ENCODE assay signal across 19 cellular contexts in the genomic region with DNA sequence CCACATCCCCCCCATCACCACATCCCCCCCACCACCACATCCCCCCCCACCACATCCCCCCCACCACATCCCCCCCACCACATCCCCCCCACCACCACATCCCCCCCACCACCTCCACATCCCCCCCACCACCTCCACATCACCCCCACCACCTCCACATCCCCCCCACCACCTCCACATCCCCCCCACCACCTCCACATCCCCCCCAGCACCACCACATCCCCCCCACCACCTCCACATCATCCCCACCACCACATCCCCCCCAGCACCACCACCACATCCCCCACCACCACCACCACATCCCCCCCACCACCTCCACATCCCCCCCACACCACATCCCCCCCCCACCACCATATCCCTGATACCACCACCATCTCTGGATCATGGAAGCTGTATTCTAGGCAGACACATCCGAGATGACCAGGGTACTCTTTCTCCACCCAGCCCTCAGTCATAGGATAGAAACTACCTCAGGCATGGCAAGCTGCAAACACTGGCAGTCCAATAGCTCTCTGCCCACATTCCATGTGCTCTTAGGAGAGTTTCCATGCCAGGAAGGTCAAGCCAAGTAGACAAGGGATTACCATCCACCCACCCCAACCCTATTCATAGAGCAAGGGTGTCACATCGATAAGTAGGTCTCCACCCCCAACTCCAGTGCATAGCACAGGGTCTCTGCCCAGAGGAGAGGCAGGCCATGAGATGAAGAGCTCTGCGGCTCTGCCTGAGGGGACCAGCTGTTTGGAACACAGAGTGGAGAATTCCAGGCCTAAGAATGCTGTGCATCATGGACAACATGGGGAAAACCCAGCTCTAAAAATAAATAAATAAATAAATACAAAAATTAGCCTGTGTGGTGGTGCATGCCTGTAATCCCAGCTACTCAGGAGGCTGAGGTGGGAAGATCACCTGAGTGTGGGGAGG. TPM values are rescaled to one million over a fixed set of nuclear protein-coding genes. Genes with fewer than 3 reads are reported as not detected.
A peak's percentile ranks its signal among the peaks of the same experiment; 100 is the strongest.
DNase-seq lines count a peak whose midpoint lies in the region; ATAC-seq, FAIRE-seq and TF ChIP-seq lines count a peak whose summit lies in the region.
"Had no signal": no experiment of that assay in that cellular context is flagged by ENCODE, and none has a peak within 500 bp of the region (broad histone marks: within the 10 kb centered on the region; RNA-seq: fewer than 3 reads in every experiment).

No MANE protein-coding gene starts in this region.

- H3K27ac ChIP-seq in mesodermal cell (ENCODE audit: low read depth, low read length, severe bottlenecking) (peak overlapping the region; percentile 81), upper lobe of right lung (no peak overlapping the region), thyroid gland (no peak overlapping the region), kidney (ENCODE audit: low read depth in 2 of 2, low read length in 2 of 2) (no peak overlapping the region)
- H3K27ac ChIP-seq: ovary, testis had no signal

- no peaks in the 10 kb centered on the region for H3K36me3 ChIP-seq in mesodermal cell (ENCODE audit: control insufficient read depth, insufficient read depth, low read length)
- no peaks in the 10 kb centered on the region for H3K36me3 ChIP-seq in upper lobe of right lung
- H3K36me3 ChIP-seq in thyroid gland = no peaks in the 10 kb centered on the region
- no peaks in the 10 kb centered on the region for H3K36me3 ChIP-seq in kidney (ENCODE audit: control insufficient read depth in 1 of 2, insufficient read depth in 2 of 2, low read length in 2 of 2)
- H3K36me3 ChIP-seq: MG63, ovary had no signal

- peaks cover 13% of the 10 kb centered on the region for H3K4me1 ChIP-seq in mesodermal cell (ENCODE audit: control insufficient read depth, insufficient read depth, low read length, poor library complexity, severe bottlenecking)
- H3K4me1 ChIP-seq in upper lobe of right lung = no peaks in the 10 kb centered on the region
- H3K4me1 ChIP-seq in thyroid gland = no peaks in the 10 kb centered on the region
- no peaks in the 10 kb centered on the region for H3K4me1 ChIP-seq in kidney (ENCODE audit: control insufficient read depth in 1 of 2, insufficient read depth in 1 of 2, low read depth in 1 of 2, low read length in 2 of 2)
- H3K4me1 ChIP-seq: testis had no signal

- TF ChIP-seq POLR2A in GM12892 (IDR thresholded peaks at IDR 0.05; ENCODE audit: low read depth, low read length) = no peak
- TF ChIP-seq POLR2A in thyroid gland (IDR thresholded peaks at IDR 0.05) = no peak

- no peak overlapping the region for H3K4me3 ChIP-seq in mesodermal cell (ENCODE audit: extremely low read depth, insufficient read depth, low read length, poor library complexity, severe bottlenecking)
- H3K4me3 ChIP-seq in upper lobe of right lung = no peak overlapping the region
- H3K4me3 ChIP-seq in thyroid gland (replicated peaks in 1 of 3) = no peak overlapping the region
- no peak overlapping the region for H3K4me3 ChIP-seq in kidney (ENCODE audit: low read length in 2 of 2)
- H3K4me3 ChIP-seq: lung, MG63, ovary, testis had no signal

- H3K9ac ChIP-seq in kidney (ENCODE audit: low read length in 2 of 2) = no peak overlapping the region

- TF ChIP-seq CTCF in upper lobe of right lung (IDR thresholded peaks at IDR 0.05) (no peak), thyroid gland (IDR thresholded peaks at IDR 0.05) (no peak), kidney (IDR thresholded peaks at IDR 0.05; ENCODE audit: borderline replicate concordance, extremely low read depth, insufficient read depth) (no peak)

- peak; percentile 90 for FAIRE-seq in GM12892 (lab: Jason Lieb, UNC)
- FAIRE-seq in kidney (lab: Jason Lieb, UNC) = no peak
- FAIRE-seq: frontal cortex had no signal

- intact Hi-C loops in upper lobe of right lung (cut with DNase I) = no loop called here
- intact Hi-C loops in thyroid gland (cut with DNase I) = no loop called here
- intact Hi-C loops in kidney (cut with DNase I) = no loop called here

- H3K27me3 ChIP-seq in upper lobe of right lung (no peaks in the 10 kb centered on the region), thyroid gland (no peaks in the 10 kb centered on the region)
- H3K27me3 ChIP-seq: MG63, ovary, testis had no signal

- DNase-seq in AG20443 (ENCODE audit: low spot score) (peak; percentile 28), GM12892 (ENCODE audit: insufficient read length) (no peak), SK-MEL-5 (ENCODE audit: low read depth, low spot score) (peak; percentile 55), upper lobe of right lung (no peak), thyroid gland (no peak), NCI-H187 treated with DMSO at 0.1 percent for 48 hours (lab: John Stamatoyannopoulos, UW) (no peak), kidney (no peak)
- DNase-seq: activated CD8-positive, alpha-beta memory T cell treated with anti-CD3 and anti-CD28 coated beads, Interleukin-2, amount 50 U/mL, for 4 hours; activated effector memory CD4-positive, alpha-beta T cell treated with Interleukin-2 at 50 U/mL for 16 hours; CD4-positive, alpha-beta memory T cell; erythroblast; MG63; NCI-H1436 treated with DMSO at 0.1 percent for 48 hours; testis had no signal

- WGBS in mesodermal cell (ENCODE audit: insufficient coverage in 2 of 2), 2 experiments = 80 to 100% methylated on average over 1 to 2 of the region's 3 CpGs
- WGBS in thyroid gland, 2 donors = 90 to 93% methylated on average over 3 of the region's 3 CpGs

- ATAC-seq in upper lobe of right lung = no peak
- ATAC-seq: Right ventricle myocardium inferior had no signal

- H3K9me3 ChIP-seq in mesodermal cell (ENCODE audit: control insufficient read depth, low read length) (no peaks in the 10 kb centered on the region), upper lobe of right lung (no peaks in the 10 kb centered on the region), thyroid gland (no peaks in the 10 kb centered on the region), kidney (ENCODE audit: control insufficient read depth in 1 of 2, low read length in 2 of 2) (no peaks in the 10 kb centered on the region)
- H3K9me3 ChIP-seq: ovary, testis had no signal

- in situ Hi-C loops in SK-MEL-5 (cut with HindIII; ENCODE audit: low pct_unique_long_range_greater_than_20kb, low sequenced_read_pairs) = no loop called here

RNA-seq across cellular contexts. Expression of gene TEAD1, which starts 33.0 kb away (rescaled TPM):
- 7.1 TPM for polyA plus RNA-seq in GM12892 (2012; ENCODE audit: missing spikeins)
- total RNA-seq in SK-MEL-5 (2014; rRNA removed; shearing (Covaris generic)) = 55.0 and 68.3 TPM in 2 replicates
- 49.8 and 88.0 TPM in 2 replicates for polyA plus RNA-seq in SK-MEL-5 (2015; cell fraction: cytosol; rRNA removed)
- polyA plus RNA-seq in SK-MEL-5 (2015; cell fraction: nucleus; rRNA removed) = 94.9 and 147 TPM in 2 replicates
- 136 TPM for polyA plus RNA-seq in mesodermal cell (2013, experiment 1 of 2)
- 133 TPM for polyA plus RNA-seq in mesodermal cell (2013, experiment 2 of 2)
- total RNA-seq in upper lobe of right lung = 72.3 TPM
- 100 to 1,000 TPM in 1 of 4 donors, 10 to 100 TPM in 3; 71.5 to 109 (median 88.5) TPM for total RNA-seq in thyroid gland
- total RNA-seq in kidney = 77.2 TPM
- 7.6 TPM for polyA plus RNA-seq in kidney (ENCODE audit: insufficient read depth, low read depth, low replicate concordance)

Comparison
In these comparisons a context has a peak if more than half of its experiments do, and no peak if none do; other contexts are left out.
1. DNase-seq: peak in AG20443 (single experiment) and SK-MEL-5 (single experiment); none in GM12892 (single experiment), upper lobe of right lung (single experiment), thyroid gland (0 of 2), NCI-H187 treated with DMSO at 0.1 percent for 48 hours (single experiment) and kidney (single experiment).